1 cellular context compared by ENCODE assay signal in the genomic region with DNA sequence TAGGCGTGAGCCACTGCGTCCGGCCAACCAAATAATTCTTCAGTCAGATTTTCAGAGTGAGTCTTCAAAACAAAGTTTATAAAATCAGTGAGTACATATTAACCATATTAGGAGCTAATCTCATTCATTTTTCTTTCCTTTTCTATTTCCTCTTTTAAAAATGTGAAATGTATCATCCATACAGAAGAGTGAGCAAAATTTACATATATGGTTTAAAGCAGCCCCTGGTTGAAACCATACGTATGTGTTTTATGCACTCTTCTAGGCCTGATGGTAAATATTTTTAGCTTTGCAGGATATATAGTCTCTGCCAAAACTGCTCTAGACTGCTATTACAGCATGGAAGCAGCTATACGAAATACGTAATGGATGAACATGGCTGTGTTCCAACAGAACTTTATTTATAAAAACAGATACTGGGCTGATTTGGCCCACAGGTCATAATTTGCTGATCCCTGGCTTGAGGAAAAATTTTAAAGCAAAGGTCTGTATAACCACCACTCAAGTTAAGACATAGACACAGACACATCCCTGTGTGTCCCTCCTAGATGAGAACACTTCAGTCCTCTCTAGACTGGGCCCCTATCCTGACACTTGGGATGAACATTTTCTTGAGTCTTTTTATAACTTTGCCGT.
TF ChIP-seq lines count a peak whose summit lies in the region.

No MANE protein-coding gene starts in this region.

TF ChIP-seq in endothelial cell of umbilical vein, 7 proteins besides CTCF, POLR2A, EP300 and RAD21:
- TF ChIP-seq MAX (IDR thresholded peaks at IDR 0.05; ENCODE audit: insufficient read depth, insufficient read length) (no peak), EZH2 (IDR thresholded peaks at IDR 0.05; ENCODE audit: borderline replicate concordance, low read depth, low read length, severe bottlenecking) (no peak)
